In genomic region chr5:171420429-171421231, GRCh38 we compare ENCODE assay signal across 8 cellular contexts. TPM values are rescaled to one million over a fixed set of nuclear protein-coding genes. Genes with fewer than 3 reads are reported as not detected.
DNase-seq lines count a peak whose midpoint lies in the region; ATAC-seq, FAIRE-seq and TF ChIP-seq lines count a peak whose summit lies in the region.

No MANE protein-coding gene starts in this region.

- H3K27me3 ChIP-seq in breast epithelium = peaks cover 0 to 20% of the 10 kb centered on the region in 2 donors

- no peak for ATAC-seq in GM18517 (IDR thresholded peaks at IDR 0.05; ENCODE audit: unreplicated experiment)

- H3K36me3 ChIP-seq in breast epithelium = no peaks in the 10 kb centered on the region

- intact Hi-C loops in breast epithelium (cut with DNase I; ENCODE audit: low total_unique reads) = no loop called here

- H3K9me3 ChIP-seq in breast epithelium = no peaks in the 10 kb centered on the region

- FAIRE-seq in RCC 7860 (lab: Jason Lieb, UNC) = no peak

- peak; percentile 84 for DNase-seq in AG08396 (ENCODE audit: low spot score)
- peak; percentile 52 for DNase-seq in M059J (ENCODE audit: low read depth)
- DNase-seq in breast epithelium (ENCODE audit: low spot score in 2 of 2) = peak in 1 of 2 donors; percentile 25
- DNase-seq in islet precursor cell = peak; percentile 64
- no peak for DNase-seq in RCC 7860 (ENCODE audit: low spot score)
- DNase-seq in activated gamma-delta T cell (lab: John Stamatoyannopoulos, UW) = no peak

- no peak for TF ChIP-seq CTCF in breast epithelium (IDR thresholded peaks at IDR 0.05)

- no peak for TF ChIP-seq POLR2A in breast epithelium (IDR thresholded peaks at IDR 0.05)

- H3K4me3 ChIP-seq in breast epithelium = peak overlapping the region; percentile 36 to 66 (median 41)
- H3K4me3 ChIP-seq in skin epidermis = peak overlapping the region in 4 of 7 experiments; percentile 18 to 44 (median 31)

- peaks cover 6 to 13% of the 10 kb centered on the region in 2 donors for H3K4me1 ChIP-seq in breast epithelium

- no peak overlapping the region for H3K27ac ChIP-seq in breast epithelium
- H3K27ac ChIP-seq in skin epidermis = no peak overlapping the region

RNA-seq across cellular contexts. Expression of gene FGF18, which starts 1.2 kb away (rescaled TPM):
- total RNA-seq in M059J (2014; rRNA removed; shearing (Covaris generic)) = not detected in 2 replicates
- 1 to 10 TPM in 1 of 3 donors, under 1 TPM in 2; 0.16 to 1.6 (median 0.33) TPM for total RNA-seq in breast epithelium

RNA-seq across cellular contexts. Expression of gene NPM1, which starts 33.0 kb away (rescaled TPM):
- total RNA-seq in M059J (2014; rRNA removed; shearing (Covaris generic)) = 1,019 and 1,223 TPM in 2 replicates
- total RNA-seq in breast epithelium = 100 to 1,000 TPM; 582 to 739 (median 669) TPM

Comparison
In these comparisons a context has a peak if more than half of its experiments do, and no peak if none do; other contexts are left out.
1. DNase-seq: peak in AG08396 (single experiment), M059J (single experiment) and islet precursor cell (single experiment); none in RCC 7860 (single experiment) and activated gamma-delta T cell (single experiment).